Comparison of ENCODE assay signal across 9 cellular contexts in the genomic region with DNA sequence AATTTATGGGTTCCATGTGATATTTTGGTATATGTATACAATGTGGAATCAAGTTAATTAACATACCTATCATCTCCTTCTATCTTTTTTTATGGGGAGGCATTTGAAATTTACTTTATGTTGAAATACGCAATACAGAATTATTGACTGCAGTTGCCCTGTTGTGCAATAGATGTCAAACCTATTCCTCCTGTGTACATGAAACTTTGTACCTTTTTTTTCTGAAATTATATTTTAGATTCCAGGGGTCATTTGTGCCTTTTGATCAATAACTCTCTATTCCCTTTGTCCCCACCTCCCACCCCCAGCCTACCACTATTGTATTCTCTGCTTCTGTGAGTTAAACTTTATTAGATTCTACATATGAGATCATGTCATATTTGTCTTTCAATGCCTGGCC.
"Had no signal": no experiment of that assay in that cellular context is flagged by ENCODE, and none has a peak within 500 bp of the region (broad histone marks: within the 10 kb centered on the region; RNA-seq: fewer than 3 reads in every experiment).

No MANE protein-coding gene starts in this region.

- ATAC-seq: HCT116, K562 had no signal

- H3K9me3 ChIP-seq: HAP-1 had no signal

- H3K36me3 ChIP-seq: HAP-1 had no signal

- H3K4me1 ChIP-seq: HAP-1 had no signal

- DNase-seq: GM23248, GOT3, H7, HFFc6 had no signal

- H3K9ac ChIP-seq: GM23248, KMS-11 had no signal

- H3K4me3 ChIP-seq: GM23248, HAP-1, K562 had no signal

- H3K27ac ChIP-seq: GM23248, HL-60, KMS-11 had no signal
